17 cellular contexts compared by ENCODE assay signal in the genomic region with DNA sequence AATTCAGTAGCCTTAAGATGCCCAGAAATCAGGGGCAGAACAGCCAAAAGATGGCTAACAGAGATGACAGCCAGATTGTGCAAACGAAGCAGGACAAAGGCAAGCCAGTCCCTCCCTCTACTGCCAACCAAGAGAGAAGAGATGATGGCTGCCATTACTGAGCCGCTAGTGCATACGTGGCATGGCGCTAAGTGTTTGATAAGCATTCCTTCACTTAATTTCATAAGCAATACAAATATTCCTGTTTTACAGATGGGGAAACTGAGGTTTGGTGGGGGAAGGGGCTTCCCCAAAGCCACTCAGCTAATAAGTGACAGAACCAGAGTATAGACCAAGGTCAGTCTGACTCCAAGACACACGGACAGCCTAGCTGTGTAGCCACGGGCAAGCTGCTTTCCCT. TPM values are rescaled to one million over a fixed set of nuclear protein-coding genes. Genes with fewer than 3 reads are reported as not detected.
DNase-seq lines count a peak whose midpoint lies in the region; ATAC-seq and TF ChIP-seq lines count a peak whose summit lies in the region.
"Had no signal": no experiment of that assay in that cellular context is flagged by ENCODE, and none has a peak within 500 bp of the region (broad histone marks: within the 10 kb centered on the region; RNA-seq: fewer than 3 reads in every experiment).

No MANE protein-coding gene starts in this region.

- H2BK120ac ChIP-seq in mesenchymal stem cell (ENCODE audit: low read depth, low read length) = peak overlapping the region; percentile 19

- no peak overlapping the region for H2BK5ac ChIP-seq in mesenchymal stem cell (ENCODE audit: low read depth, low read length, poor library complexity, severe bottlenecking)

- peaks cover 0 to 37% (median 13%) of the 10 kb centered on the region in 12 donors for H3K4me1 ChIP-seq in heart left ventricle
- H3K4me1 ChIP-seq in mesenchymal stem cell (ENCODE audit: control insufficient read depth, insufficient read depth, low read depth, low read length) = peaks cover 41% of the 10 kb centered on the region
- H3K4me1 ChIP-seq in tibial nerve = peaks cover 0 to 66% (median 34%) of the 10 kb centered on the region in 4 donors
- H3K4me1 ChIP-seq: thyroid gland had no signal

- DNase-seq in cardiac septum (ENCODE audit: low spot score) (peak; percentile 33), heart left ventricle (no peak), mesenchymal stem cell (no peak), tibial nerve (ENCODE audit: low spot score in 2 of 2) (no peak), NCI-H2107 (lab: John Stamatoyannopoulos, UW) (no peak), foreskin fibroblast (no peak), HPDE6-E6E7 (ENCODE audit: extremely low spot score) (no peak)
- no peak for DNase-seq in activated naive CD8-positive, alpha-beta T cell treated with anti-CD3 and anti-CD28 coated beads for 36 hours
- DNase-seq: KBM-7; NCI-H1417; stimulated activated CD4-positive, alpha-beta T cell treated with anti-CD3 and anti-CD28 coated beads, Interleukin-15, amount 100 ng/mL, for 24 hours; thyroid gland had no signal

- H3K27me3 ChIP-seq in heart left ventricle (no peaks in the 10 kb centered on the region), mesenchymal stem cell (ENCODE audit: control insufficient read depth in 1 of 2, insufficient read depth in 1 of 2, low read length in 2 of 2) (no peaks in the 10 kb centered on the region), tibial nerve (no peaks in the 10 kb centered on the region)
- H3K27me3 ChIP-seq: thyroid gland had no signal

- peaks cover 29% of the 10 kb centered on the region for H3K36me3 Mint-ChIP-seq in activated naive CD8-positive, alpha-beta T cell treated with anti-CD3 and anti-CD28 coated beads for 36 hours

- H3K27ac ChIP-seq in heart left ventricle (peak overlapping the region in 6 of 12 donors; percentile 4 to 51 (median 38)), mesenchymal stem cell (ENCODE audit: low read length, poor library complexity, severe bottlenecking) (no peak overlapping the region), tibial nerve (peak overlapping the region; percentile 48 to 85 (median 72))
- H3K27ac ChIP-seq: thyroid gland had no signal

- peaks cover 22% of the 10 kb centered on the region for H3K79me1 ChIP-seq in mesenchymal stem cell (replicated peaks; ENCODE audit: low read length, poor library complexity, severe bottlenecking)

- TF ChIP-seq POLR2A in heart left ventricle (IDR thresholded peaks at IDR 0.05) (no peak), tibial nerve (IDR thresholded peaks at IDR 0.05) (no peak)

- H3K4me1 Mint-ChIP-seq in activated naive CD8-positive, alpha-beta T cell treated with anti-CD3 and anti-CD28 coated beads for 36 hours = peaks cover 75% of the 10 kb centered on the region

- H3K14ac ChIP-seq in mesenchymal stem cell (ENCODE audit: low read length in 2 of 2) = no peak overlapping the region

- H2AFZ ChIP-seq in mesenchymal stem cell (ENCODE audit: low read depth, low read length) = no peak overlapping the region

- H3K27me3 Mint-ChIP-seq in activated naive CD8-positive, alpha-beta T cell treated with anti-CD3 and anti-CD28 coated beads for 36 hours = no peaks in the 10 kb centered on the region

- H3K9ac ChIP-seq in mesenchymal stem cell (ENCODE audit: low read length) = no peak overlapping the region

- TF ChIP-seq EP300 in tibial nerve (IDR thresholded peaks at IDR 0.05) = no peak

- 73 to 87% (median 85%) methylated on average over 6 of the region's 6 CpGs for WGBS in heart left ventricle, 4 donors
- WGBS in mesenchymal stem cell = 84% methylated on average over 3 of the region's 6 CpGs
- 67 to 74% methylated on average over 6 of the region's 6 CpGs for WGBS in tibial nerve, 2 donors

- H2BK15ac ChIP-seq in mesenchymal stem cell (ENCODE audit: low read depth, poor library complexity, severe bottlenecking) = no peak overlapping the region

- intact Hi-C loops in cardiac septum (cut with DNase I) (no loop called here), heart left ventricle (cut with DNase I) (no loop called here)

- peak overlapping the region; percentile 64 for H3K27ac Mint-ChIP-seq in activated naive CD8-positive, alpha-beta T cell treated with anti-CD3 and anti-CD28 coated beads for 36 hours

- H3K36me3 ChIP-seq in heart left ventricle = peaks cover 0 to 32% (median 0%) of the 10 kb centered on the region in 9 donors
- H3K36me3 ChIP-seq in mesenchymal stem cell (ENCODE audit: control insufficient read depth in 1 of 2, insufficient read depth in 2 of 2, low read depth in 1 of 2, low read length in 2 of 2) = peaks cover 16 to 24% of the 10 kb centered on the region in 2 experiments
- H3K36me3 ChIP-seq in tibial nerve = peaks cover 0 to 8% (median 0%) of the 10 kb centered on the region in 3 donors
- H3K36me3 ChIP-seq: thyroid gland had no signal

- no peak for TF ChIP-seq CTCF in heart left ventricle (IDR thresholded peaks at IDR 0.05)
- no peak for TF ChIP-seq CTCF in tibial nerve (IDR thresholded peaks at IDR 0.05)
- TF ChIP-seq CTCF in foreskin fibroblast (IDR thresholded peaks at IDR 0.05; ENCODE audit: low read depth, low read length) = no peak

- H3K9me3 ChIP-seq in heart left ventricle (no peaks in the 10 kb centered on the region), mesenchymal stem cell (ENCODE audit: control insufficient read depth, low read length) (no peaks in the 10 kb centered on the region), tibial nerve (no peaks in the 10 kb centered on the region)
- H3K9me3 ChIP-seq: thyroid gland had no signal

- no peak overlapping the region for H3K4me3 ChIP-seq in heart left ventricle
- H3K4me3 ChIP-seq in mesenchymal stem cell (ENCODE audit: insufficient read depth in 1 of 2, low read depth in 1 of 2, low read length in 2 of 2) = no peak overlapping the region
- no peak overlapping the region for H3K4me3 ChIP-seq in tibial nerve
- no peak overlapping the region for H3K4me3 ChIP-seq in foreskin fibroblast (ENCODE audit: low read depth in 1 of 2, low read length in 2 of 2)
- H3K4me3 ChIP-seq: thyroid gland had no signal

- no peaks in the 10 kb centered on the region for H3K9me3 Mint-ChIP-seq in activated naive CD8-positive, alpha-beta T cell treated with anti-CD3 and anti-CD28 coated beads for 36 hours

- no peak overlapping the region for H3K18ac ChIP-seq in mesenchymal stem cell (ENCODE audit: low read depth in 1 of 2, low read length in 2 of 2)

- H3K4me3 Mint-ChIP-seq in activated naive CD8-positive, alpha-beta T cell treated with anti-CD3 and anti-CD28 coated beads for 36 hours = no peak overlapping the region

- H4K91ac ChIP-seq in mesenchymal stem cell (ENCODE audit: low read length) = peak overlapping the region; percentile 9

- no peak overlapping the region for H4K8ac ChIP-seq in mesenchymal stem cell (ENCODE audit: low read length)

- no peak overlapping the region for H2AK5ac ChIP-seq in mesenchymal stem cell (ENCODE audit: low read length, severe bottlenecking)

- H3K4me2 ChIP-seq in mesenchymal stem cell (ENCODE audit: low read length, poor library complexity, severe bottlenecking) = no peak overlapping the region

- ATAC-seq in heart left ventricle = no peak

- no peak overlapping the region for H3K23ac ChIP-seq in mesenchymal stem cell (ENCODE audit: low read length in 2 of 2)

- H2BK12ac ChIP-seq in mesenchymal stem cell (ENCODE audit: low read length in 2 of 2) = no peak overlapping the region

- no peak overlapping the region for H3K4ac ChIP-seq in mesenchymal stem cell (ENCODE audit: low read depth in 1 of 2, low read length in 2 of 2)

RNA-seq across cellular contexts. Expression of gene STK10, which starts 44.1 kb away (rescaled TPM):
- total RNA-seq in cardiac septum (12.1 TPM), heart left ventricle (10 to 100 TPM in 5 of 9 donors, 1 to 10 TPM in 4; 5.5 to 52.9 (median 10.3) TPM), tibial nerve (10 to 100 TPM; 35.4 to 75.6 (median 48.0) TPM)
- polyA plus RNA-seq in heart left ventricle = 10 to 100 TPM in 1 of 2 donors, 1 to 10 TPM in 1; 5.7 to 10.2 TPM
- total RNA-seq in activated naive CD8-positive, alpha-beta T cell treated with anti-CD3 and anti-CD28 coated beads for 36 hours = 10 to 100 TPM; 83.7 to 93.2 TPM
- polyA plus RNA-seq in mesenchymal stem cell (2013, experiment 1 of 2) = 23.9 TPM
- polyA plus RNA-seq in mesenchymal stem cell (2013, experiment 2 of 2) = 21.2 TPM

RNA-seq across cellular contexts. Expression of gene EFCAB9, which starts 50.1 kb away (rescaled TPM):
- total RNA-seq in cardiac septum (not detected), heart left ventricle (not detected), tibial nerve (not detected)
- polyA plus RNA-seq in heart left ventricle = not detected
- not detected for total RNA-seq in activated naive CD8-positive, alpha-beta T cell treated with anti-CD3 and anti-CD28 coated beads for 36 hours
- not detected for polyA plus RNA-seq in mesenchymal stem cell (2013, experiment 1 of 2)
- polyA plus RNA-seq in mesenchymal stem cell (2013, experiment 2 of 2) = not detected
- total RNA-seq: cerebellum, epithelial cell of proximal tubule, kidney epithelial cell, NCI-H460, pulmonary artery endothelial cell, thyroid gland had no signal
